In genomic region chr4:96016615-96017299, GRCh38 we compare ENCODE assay signal across 12 cellular contexts.
DNase-seq lines count a peak whose midpoint lies in the region; ATAC-seq and TF ChIP-seq lines count a peak whose summit lies in the region.
"Had no signal": no experiment of that assay in that cellular context is flagged by ENCODE, and none has a peak within 500 bp of the region (broad histone marks: within the 10 kb centered on the region; RNA-seq: fewer than 3 reads in every experiment).

No MANE protein-coding gene starts in this region.

- no peak overlapping the region for H3K4me3 ChIP-seq in left ventricle myocardium inferior
- H3K4me3 ChIP-seq: ovary had no signal

- DNase-seq in Right ventricle myocardium superior, result no peak
- DNase-seq in left ventricle myocardium inferior, result no peak
- peak; percentile 44 for DNase-seq in HPDE6-E6E7 (ENCODE audit: extremely low spot score)
- no peak for DNase-seq in epithelial cell of prostate (ENCODE audit: low read depth, low spot score)
- no peak for DNase-seq in stimulated activated CD4-positive, alpha-beta T cell treated with anti-CD3 and anti-CD28 coated beads, Interleukin-2, amount 100 ng/mL, for 24 hours
- DNase-seq in stimulated activated CD4-positive, alpha-beta T cell treated with anti-CD3 and anti-CD28 coated beads, Interleukin-15, amount 100 ng/mL, for 24 hours, result no peak
- no peak for DNase-seq in activated CD4-positive, alpha-beta T cell treated with anti-CD3 and anti-CD28 coated beads for 4 hours
- DNase-seq: activated naive CD4-positive, alpha-beta T cell treated with anti-CD3 and anti-CD28 coated beads, Interleukin-2, amount 10 ng/mL, durations not matched to agents 7 days and 5 days; effector memory CD8-positive, alpha-beta T cell; NCI-H1417 had no signal

- intact Hi-C loops in Right ventricle myocardium superior (cut with DNase I), result no loop called here
- intact Hi-C loops in left ventricle myocardium inferior (cut with micrococcal nuclease), result no loop called here

- no peak for TF ChIP-seq CTCF in left ventricle myocardium inferior (IDR thresholded peaks at IDR 0.05; ENCODE audit: borderline replicate concordance)

- ATAC-seq in Right ventricle myocardium superior (ENCODE audit: poor library complexity) (peak; percentile 25), GM21381 (IDR thresholded peaks at IDR 0.05; ENCODE audit: unreplicated experiment) (no peak)
- ATAC-seq: effector memory CD8-positive, alpha-beta T cell had no signal

- H3K36me3 ChIP-seq in left ventricle myocardium inferior, result no peaks in the 10 kb centered on the region
- H3K36me3 ChIP-seq: ovary had no signal

- H3K27ac ChIP-seq in left ventricle myocardium inferior (replicated peaks) (no peak overlapping the region), epithelial cell of prostate (peak overlapping the region; percentile 49)
- H3K27ac ChIP-seq: ovary had no signal

- no peaks in the 10 kb centered on the region for H3K27me3 ChIP-seq in left ventricle myocardium inferior (ENCODE audit: low read depth)
- H3K27me3 ChIP-seq: ovary had no signal

- no peaks in the 10 kb centered on the region for H3K4me1 ChIP-seq in left ventricle myocardium inferior

- H3K9me3 ChIP-seq in left ventricle myocardium inferior (replicated peaks), result no peaks in the 10 kb centered on the region
- H3K9me3 ChIP-seq: ovary had no signal
